Comparison of ENCODE assay signal across 15 cellular contexts in the genomic region with DNA sequence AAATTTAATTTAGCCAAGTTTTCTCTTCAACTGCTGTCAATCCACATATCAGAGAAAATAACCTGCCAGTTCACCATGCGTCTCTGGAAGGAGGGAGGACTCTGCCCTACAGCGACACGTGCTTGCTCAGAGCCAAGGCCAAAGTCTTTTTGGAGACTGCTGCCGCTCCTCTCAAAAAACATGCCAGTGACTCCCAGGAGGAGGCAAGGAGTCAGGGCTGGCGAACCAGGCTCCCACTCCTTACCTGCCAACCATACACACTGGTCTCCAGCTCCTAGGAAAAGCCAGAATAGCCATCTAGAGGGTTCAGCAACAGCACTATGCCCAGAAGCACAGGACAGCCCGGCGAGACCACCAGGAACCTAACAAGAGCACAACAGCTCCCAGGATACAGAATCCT.
DNase-seq lines count a peak whose midpoint lies in the region; ATAC-seq, FAIRE-seq and TF ChIP-seq lines count a peak whose summit lies in the region.
"Had no signal": no experiment of that assay in that cellular context is flagged by ENCODE, and none has a peak within 500 bp of the region (broad histone marks: within the 10 kb centered on the region; RNA-seq: fewer than 3 reads in every experiment).

No MANE protein-coding gene starts in this region.

- H3K9me3 ChIP-seq in heart left ventricle (no peaks in the 10 kb centered on the region), left ventricle myocardium inferior (replicated peaks) (no peaks in the 10 kb centered on the region), astrocyte (ENCODE audit: insufficient read depth, low read depth, low read length) (no peaks in the 10 kb centered on the region), liver (ENCODE audit: control insufficient read depth in 4 of 4, low read length in 3 of 4) (no peaks in the 10 kb centered on the region)
- H3K9me3 ChIP-seq: ovary, uterus had no signal

- H3K79me2 ChIP-seq in astrocyte (ENCODE audit: insufficient read depth, low read length), result peaks cover 98% of the 10 kb centered on the region

- no peak overlapping the region for H3K4me2 ChIP-seq in astrocyte (ENCODE audit: low read length)

- H3K9ac ChIP-seq in astrocyte (ENCODE audit: low read length) (no peak overlapping the region), liver (ENCODE audit: low read depth in 1 of 2, low read length in 2 of 2) (peak overlapping the region; percentile 15 to 23)
- H3K9ac ChIP-seq: GM23248 had no signal

- peak in 2 of 5 donors; percentile 20 to 26 for DNase-seq in heart left ventricle
- DNase-seq in left ventricle myocardium inferior, result no peak
- DNase-seq in astrocyte (ENCODE audit: low read depth), result no peak
- no peak for DNase-seq in stimulated activated naive B cell treated with anti-CD40 and anti-IgM and Interleukin-4, amounts not matched to agents 10 μg/mL and 1 μg/mL and 100 μg/mL, for 72 hours
- no peak for DNase-seq in GM19238 (ENCODE audit: insufficient read length, low spot score)
- DNase-seq: activated CD4-positive, alpha-beta T cell treated with anti-CD3 and anti-CD28 coated beads, Interleukin-2, amount 10 ng/mL, durations not matched to agents 7 days and 5 days; COR-L47; GM23248; NCI-H1436 treated with DMSO at 0.1 percent for 48 hours; ovary; stimulated activated CD4-positive, alpha-beta T cell treated with anti-CD3 and anti-CD28 coated beads, Interleukin-2, amount 100 ng/mL, for 48 hours; uterus had no signal

- no peaks in the 10 kb centered on the region for H3K27me3 ChIP-seq in heart left ventricle
- H3K27me3 ChIP-seq in left ventricle myocardium inferior (ENCODE audit: low read depth), result no peaks in the 10 kb centered on the region
- H3K27me3 ChIP-seq in astrocyte (ENCODE audit: insufficient read depth, low read length), result no peaks in the 10 kb centered on the region
- H3K27me3 ChIP-seq in liver (ENCODE audit: control insufficient read depth in 4 of 4, insufficient read depth in 4 of 4, low read length in 3 of 4), result no peaks in the 10 kb centered on the region
- H3K27me3 ChIP-seq: ovary, uterus had no signal

- FAIRE-seq in astrocyte (lab: Jason Lieb, UNC), result no peak

- no peak overlapping the region for H3K4me3 Mint-ChIP-seq in astrocyte (ENCODE audit: unreplicated experiment)
- no peak overlapping the region for H3K4me3 Mint-ChIP-seq in stimulated activated naive B cell treated with anti-CD40 and anti-IgM and Interleukin-4, amounts not matched to agents 10 μg/mL and 1 μg/mL and 100 μg/mL, for 72 hours
- H3K4me3 Mint-ChIP-seq: activated CD4-positive, alpha-beta T cell treated with anti-CD3 and anti-CD28 coated beads, Interleukin-2, amount 10 ng/mL, durations not matched to agents 7 days and 5 days had no signal

- TF ChIP-seq CTCF in heart left ventricle (IDR thresholded peaks at IDR 0.05), result no peak
- no peak for TF ChIP-seq CTCF in left ventricle myocardium inferior (IDR thresholded peaks at IDR 0.05; ENCODE audit: borderline replicate concordance)
- TF ChIP-seq CTCF in astrocyte (IDR thresholded peaks at IDR 0.05; ENCODE audit: insufficient read depth, low read depth, low read length), result no peak
- no peak for TF ChIP-seq CTCF in liver (IDR thresholded peaks at IDR 0.05; ENCODE audit: low read depth, low read length, missing input control)

- no peaks in the 10 kb centered on the region for H3K27me3 Mint-ChIP-seq in astrocyte (ENCODE audit: low read depth, unreplicated experiment)
- H3K27me3 Mint-ChIP-seq in stimulated activated naive B cell treated with anti-CD40 and anti-IgM and Interleukin-4, amounts not matched to agents 10 μg/mL and 1 μg/mL and 100 μg/mL, for 72 hours, result no peaks in the 10 kb centered on the region
- H3K27me3 Mint-ChIP-seq: activated CD4-positive, alpha-beta T cell treated with anti-CD3 and anti-CD28 coated beads, Interleukin-2, amount 10 ng/mL, durations not matched to agents 7 days and 5 days had no signal

- no peak overlapping the region for H2AFZ ChIP-seq in astrocyte (ENCODE audit: low read depth, low read length)
- H2AFZ ChIP-seq: GM23248 had no signal

- H3K4me1 Mint-ChIP-seq in astrocyte (ENCODE audit: low read depth, unreplicated experiment), result peaks cover 56% of the 10 kb centered on the region
- H3K4me1 Mint-ChIP-seq in stimulated activated naive B cell treated with anti-CD40 and anti-IgM and Interleukin-4, amounts not matched to agents 10 μg/mL and 1 μg/mL and 100 μg/mL, for 72 hours, result peaks cover 42 to 75% of the 10 kb centered on the region in 2 donors

- no peak for TF ChIP-seq POLR2A in heart left ventricle (IDR thresholded peaks at IDR 0.05)

- H3K4me3 ChIP-seq in heart left ventricle, result no peak overlapping the region
- no peak overlapping the region for H3K4me3 ChIP-seq in left ventricle myocardium inferior
- no peak overlapping the region for H3K4me3 ChIP-seq in astrocyte (ENCODE audit: insufficient read depth, low read depth, low read length)
- no peak overlapping the region for H3K4me3 ChIP-seq in liver (ENCODE audit: low read depth in 1 of 3, low read length in 3 of 3)
- H3K4me3 ChIP-seq: GM23248, ovary, uterus had no signal

- peak in 3 of 4 donors; percentile 44 to 53 (median 49) for ATAC-seq in heart left ventricle
- no peak for ATAC-seq in stimulated activated naive B cell treated with anti-CD40 and anti-IgM and Interleukin-4, amounts not matched to agents 10 μg/mL and 1 μg/mL and 100 μg/mL, for 72 hours (replicated peaks)
- ATAC-seq in GM18861 (IDR thresholded peaks at IDR 0.05; ENCODE audit: unreplicated experiment), result no peak
- ATAC-seq in HG02938 (IDR thresholded peaks at IDR 0.05; ENCODE audit: unreplicated experiment), result no peak

- H3K36me3 ChIP-seq in heart left ventricle, result peaks cover 0 to 8% (median 0%) of the 10 kb centered on the region in 9 donors
- H3K36me3 ChIP-seq in left ventricle myocardium inferior, result no peaks in the 10 kb centered on the region
- peaks cover 7% of the 10 kb centered on the region for H3K36me3 ChIP-seq in astrocyte (ENCODE audit: insufficient read depth, low read length)
- H3K36me3 ChIP-seq in liver (ENCODE audit: control insufficient read depth in 4 of 4, insufficient read depth in 3 of 4, low read depth in 1 of 4, low read length in 3 of 4), result no peaks in the 10 kb centered on the region
- H3K36me3 ChIP-seq: ovary, uterus had no signal

- H3K27ac ChIP-seq in heart left ventricle (no peak overlapping the region), left ventricle myocardium inferior (replicated peaks) (no peak overlapping the region), astrocyte (ENCODE audit: low read depth, low read length) (no peak overlapping the region), liver (ENCODE audit: low read depth in 1 of 2, low read length in 2 of 2) (peak overlapping the region; percentile 69 to 74)
- H3K27ac ChIP-seq: GM23248, ovary, uterus had no signal

- no peaks in the 10 kb centered on the region for H3K9me3 Mint-ChIP-seq in astrocyte (ENCODE audit: unreplicated experiment)
- H3K9me3 Mint-ChIP-seq in stimulated activated naive B cell treated with anti-CD40 and anti-IgM and Interleukin-4, amounts not matched to agents 10 μg/mL and 1 μg/mL and 100 μg/mL, for 72 hours, result no peaks in the 10 kb centered on the region
- H3K9me3 Mint-ChIP-seq: activated CD4-positive, alpha-beta T cell treated with anti-CD3 and anti-CD28 coated beads, Interleukin-2, amount 10 ng/mL, durations not matched to agents 7 days and 5 days had no signal

- peak overlapping the region; percentile 60 for H3K27ac Mint-ChIP-seq in astrocyte (ENCODE audit: unreplicated experiment)
- H3K27ac Mint-ChIP-seq in stimulated activated naive B cell treated with anti-CD40 and anti-IgM and Interleukin-4, amounts not matched to agents 10 μg/mL and 1 μg/mL and 100 μg/mL, for 72 hours, result peak overlapping the region; percentile 62
- H3K27ac Mint-ChIP-seq: activated CD4-positive, alpha-beta T cell treated with anti-CD3 and anti-CD28 coated beads, Interleukin-2, amount 10 ng/mL, durations not matched to agents 7 days and 5 days had no signal

- 52 to 67% (median 62%) methylated on average over 5 to 7 of the region's 7 CpGs for WGBS in heart left ventricle, 4 donors
- 44% methylated on average over 7 of the region's 7 CpGs for WGBS in liver

- peaks cover 5% of the 10 kb centered on the region for H3K36me3 Mint-ChIP-seq in astrocyte (ENCODE audit: low read depth, unreplicated experiment)
- H3K36me3 Mint-ChIP-seq in stimulated activated naive B cell treated with anti-CD40 and anti-IgM and Interleukin-4, amounts not matched to agents 10 μg/mL and 1 μg/mL and 100 μg/mL, for 72 hours, result peaks cover 15 to 36% of the 10 kb centered on the region in 2 donors

- H3K4me1 ChIP-seq in heart left ventricle, result peaks cover 1 to 74% (median 54%) of the 10 kb centered on the region in 12 donors
- peaks cover 87% of the 10 kb centered on the region for H3K4me1 ChIP-seq in left ventricle myocardium inferior
- H3K4me1 ChIP-seq in astrocyte (ENCODE audit: insufficient read depth, low read length), result peaks cover 12% of the 10 kb centered on the region
- peaks cover 20 to 71% (median 65%) of the 10 kb centered on the region in 4 donors for H3K4me1 ChIP-seq in liver (ENCODE audit: control insufficient read depth in 4 of 4, insufficient read depth in 4 of 4, low read length in 3 of 4)

- TF ChIP-seq RAD21 in liver (IDR thresholded peaks at IDR 0.05), result peak; percentile 39 to 44

- intact Hi-C loops in heart left ventricle (cut with DNase I), result loop anchor here in 1 of 10 donors (10.0 kb wide), 1 partner anchor 67 kb away; no protein-coding TSS in a partner anchor
- intact Hi-C loops in left ventricle myocardium inferior (cut with micrococcal nuclease), result no loop called here

- H4K20me1 ChIP-seq in astrocyte (ENCODE audit: insufficient read depth, low read length), result peaks cover 98% of the 10 kb centered on the region

TF ChIP-seq in liver, 16 proteins besides CTCF, POLR2A, EP300 and RAD21 (continues in another document):
- TF ChIP-seq SP1 (IDR thresholded peaks at IDR 0.05) (peak; percentile 71), FOXA2 (IDR thresholded peaks at IDR 0.05) (peak; percentile 27), HNF4A (conservative IDR thresholded peaks at IDR 0.05) (peak; percentile 90 to 96), FOXA1 (IDR thresholded peaks at IDR 0.05) (no peak)
- TF ChIP-seq, protein P1, sequence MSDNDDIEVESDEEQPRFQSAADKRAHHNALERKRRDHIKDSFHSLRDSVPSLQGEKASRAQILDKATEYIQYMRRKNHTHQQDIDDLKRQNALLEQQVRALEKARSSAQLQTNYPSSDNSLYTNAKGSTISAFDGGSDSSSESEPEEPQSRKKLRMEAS (IDR thresholded peaks at IDR 0.05), result peak; percentile 89

Comparison
In these comparisons a context has a peak if more than half of its experiments do, and no peak if none do; other contexts are left out.
1. ATAC-seq: peak in heart left ventricle (3 of 4); none in stimulated activated naive B cell treated with anti-CD40 and anti-IgM and Interleukin-4, amounts not matched to agents 10 μg/mL and 1 μg/mL and 100 μg/mL, for 72 hours (0 of 2), GM18861 (single experiment) and HG02938 (single experiment).
2. H3K27ac ChIP-seq: peak in liver (2 of 2); none in heart left ventricle (0 of 12), left ventricle myocardium inferior (single experiment) and astrocyte (single experiment).